Comparison of ENCODE assay signal across 27 cellular contexts in the genomic region with DNA sequence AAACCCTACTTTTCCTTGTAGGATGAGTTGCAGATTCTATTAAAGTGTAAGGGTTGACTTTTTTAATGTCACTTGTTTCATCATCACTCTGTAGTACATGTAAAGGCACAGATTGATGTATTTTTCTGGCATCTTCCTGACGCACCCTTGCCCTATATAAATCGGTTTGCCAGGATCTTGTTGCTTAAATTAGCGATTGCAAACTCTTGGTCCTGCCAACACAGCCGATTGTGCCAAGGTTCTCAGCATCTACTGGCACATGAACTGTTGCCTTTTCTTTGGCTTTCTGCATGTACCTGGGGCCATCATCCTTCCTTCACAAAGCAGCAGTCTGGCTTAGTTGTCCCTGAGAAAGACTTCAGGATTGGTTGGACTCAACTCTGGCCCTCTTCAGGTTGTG. TPM values are rescaled to one million over a fixed set of nuclear protein-coding genes. Genes with fewer than 3 reads are reported as not detected.
DNase-seq lines count a peak whose midpoint lies in the region; ATAC-seq, FAIRE-seq and TF ChIP-seq lines count a peak whose summit lies in the region.
"Had no signal": no experiment of that assay in that cellular context is flagged by ENCODE, and none has a peak within 500 bp of the region (broad histone marks: within the 10 kb centered on the region; RNA-seq: fewer than 3 reads in every experiment).

No MANE protein-coding gene starts in this region.

- H3K36me3 ChIP-seq in keratinocyte (ENCODE audit: control insufficient read depth in 2 of 2, extremely low read depth in 1 of 2, insufficient read depth in 2 of 2, low read length in 2 of 2) (no peaks in the 10 kb centered on the region), thoracic aorta (no peaks in the 10 kb centered on the region)
- H3K36me3 ChIP-seq: pancreas, SJSA1, stomach, tibial nerve, WERI-Rb-1 had no signal

- H2AFZ ChIP-seq in keratinocyte (ENCODE audit: control insufficient read depth, low read length): no peak overlapping the region

- DNase-seq in NCI-H446 (lab: John Stamatoyannopoulos, UW) (peak; percentile 41 to 75), cerebellar nuclear complex (lab: John Stamatoyannopoulos, UW) (peak; percentile 70 to 79), keratinocyte (ENCODE audit: low read depth, low spot score) (no peak), thoracic aorta (ENCODE audit: low spot score) (no peak), activated gamma-delta T cell (lab: John Stamatoyannopoulos, UW) (no peak), NCI-H1436 treated with DMSO at 0.1 percent for 48 hours (lab: John Stamatoyannopoulos, UW) (no peak)
- DNase-seq: activated CD4-positive, alpha-beta T cell treated with anti-CD3 and anti-CD28 coated beads for 4 hours; activated CD8-positive, alpha-beta memory T cell treated with anti-CD3 and anti-CD28 coated beads for 24 hours; activated effector memory CD4-positive, alpha-beta T cell treated with Interleukin-2 at 50 U/mL for 16 hours; activated naive CD8-positive, alpha-beta T cell treated with anti-CD3 and anti-CD28 coated beads for 36 hours; COR-L47; erythroblast; H7; NCI-H1417 treated with DMSO at 0.1 percent for 48 hours; pancreas; stimulated activated CD4-positive, alpha-beta T cell treated with anti-CD3 and anti-CD28 coated beads, Interleukin-12 subunit alpha, Interleukin-12 subunit beta, amount 100 ng/mL, for 4 hours; stimulated activated CD4-positive, alpha-beta T cell treated with anti-CD3 and anti-CD28 coated beads, Interleukin-2, amount 100 ng/mL, for 48 hours; stomach; T-helper 9 cell; WERI-Rb-1 had no signal

- dilution Hi-C loops in keratinocyte (cut with MboI; ENCODE audit: extremely low pct_ligation_motif_present, low sequenced_read_pairs): no loop called here

- no peak overlapping the region for H3K27ac ChIP-seq in keratinocyte (ENCODE audit: control insufficient read depth, insufficient read depth, low read length)
- H3K27ac ChIP-seq in thoracic aorta: peak overlapping the region; percentile 55 to 72
- H3K27ac ChIP-seq: HL-60, KMS-11, pancreas, SJSA1, stomach, tibial nerve, WERI-Rb-1 had no signal

- no peak for TF ChIP-seq CTCF in keratinocyte (optimal IDR thresholded peaks at IDR 0.05 in 1 of 3, IDR thresholded peaks at IDR 0.05 in 1 of 3, conservative IDR thresholded peaks at IDR 0.05 in 1 of 3; ENCODE audit: extremely low read depth in 1 of 3, insufficient read depth in 2 of 3, low read length in 3 of 3)
- no peak for TF ChIP-seq CTCF in thoracic aorta (IDR thresholded peaks at IDR 0.05)

- no peaks in the 10 kb centered on the region for H3K4me1 ChIP-seq in keratinocyte (ENCODE audit: control insufficient read depth, extremely low read depth, insufficient read depth, low read length)
- peaks cover 3 to 20% of the 10 kb centered on the region in 2 donors for H3K4me1 ChIP-seq in thoracic aorta (ENCODE audit: control insufficient read depth in 1 of 2, low read depth in 2 of 2)
- H3K4me1 ChIP-seq: pancreas, SJSA1, stomach, tibial nerve had no signal

- H3K9me3 ChIP-seq in keratinocyte (ENCODE audit: control insufficient read depth, low read depth, low read length) (no peaks in the 10 kb centered on the region), thoracic aorta (no peaks in the 10 kb centered on the region)
- H3K9me3 ChIP-seq: pancreas, SJSA1, stomach had no signal

- FAIRE-seq in keratinocyte (lab: Jason Lieb, UNC): no peak
- FAIRE-seq: GM12891, pancreas, RCC 7860 had no signal

- H3K9me1 ChIP-seq in keratinocyte (ENCODE audit: control insufficient read depth, extremely low read depth, insufficient read depth, low read length): no peaks in the 10 kb centered on the region

- no peak overlapping the region for H3K9ac ChIP-seq in keratinocyte (ENCODE audit: control insufficient read depth, extremely low read depth, insufficient read depth, low read length)
- H3K9ac ChIP-seq: KMS-11 had no signal

- H3K27me3 ChIP-seq in keratinocyte (ENCODE audit: control insufficient read depth, extremely low read depth, insufficient read depth, low read length) (no peaks in the 10 kb centered on the region), thoracic aorta (replicated peaks; ENCODE audit: insufficient read depth) (no peaks in the 10 kb centered on the region)
- H3K27me3 ChIP-seq: pancreas, SJSA1, stomach, tibial nerve had no signal

- H3K4me2 ChIP-seq in keratinocyte (ENCODE audit: control insufficient read depth, extremely low read depth, insufficient read depth, low read depth, low read length): peak overlapping the region; percentile 9
- H3K4me2 ChIP-seq: KMS-11 had no signal

- no peaks in the 10 kb centered on the region for H3K79me2 ChIP-seq in keratinocyte (ENCODE audit: control insufficient read depth, insufficient read depth, low read length)

- H4K20me1 ChIP-seq in keratinocyte (ENCODE audit: control insufficient read depth, extremely low read depth, insufficient read depth, low read length): no peaks in the 10 kb centered on the region

- H3K4me3 ChIP-seq in keratinocyte (ENCODE audit: control insufficient read depth in 2 of 3, extremely low read depth in 1 of 3, insufficient read depth in 2 of 3, low read depth in 1 of 3, low read length in 3 of 3) (no peak overlapping the region), thoracic aorta (peak overlapping the region; percentile 38)
- H3K4me3 ChIP-seq: pancreas, SJSA1, stomach, tibial nerve had no signal

- ATAC-seq in thoracic aorta (ENCODE audit: insufficient number of reproducible peaks, low FRiP score, low read depth): no peak
- ATAC-seq in HG02571 (IDR thresholded peaks at IDR 0.05; ENCODE audit: unreplicated experiment): no peak

RNA-seq across cellular contexts. Expression of gene LIN7C, which starts 7.5 kb away (rescaled TPM):
- polyA plus RNA-seq in keratinocyte: 12.1 to 27.5 TPM (median 23.0 TPM) in 3 replicates
- 20.4 TPM for polyA plus RNA-seq in keratinocyte (2011; ENCODE audit: low read depth)
- 13.2 and 23.7 TPM in 2 replicates for polyA plus RNA-seq in keratinocyte (2011; cell fraction: cytosol; rRNA removed)
- polyA plus RNA-seq in keratinocyte (2011; cell fraction: nucleus; rRNA removed): 13.2 and 18.1 TPM in 2 replicates
- 12.8 and 13.6 TPM in 2 replicates for polyA plus RNA-seq in keratinocyte (2012; ENCODE audit: low replicate concordance)
- polyA minus RNA-seq in keratinocyte: 4.8 to 18.2 TPM (median 8.4 TPM) in 3 replicates
- 18.6 TPM for polyA minus RNA-seq in keratinocyte (2011; cell fraction: cytosol; rRNA and poly(A)+ RNA removed)
- polyA minus RNA-seq in keratinocyte (2011; cell fraction: nucleus; rRNA and poly(A)+ RNA removed): 8.4 and 18.7 TPM in 2 replicates
- 10 to 100 TPM; 26.9 to 51.3 TPM for total RNA-seq in thoracic aorta

RNA-seq across cellular contexts. Expression of gene LGR4, which starts 41.5 kb away (rescaled TPM):
- 24.3 to 49.7 TPM (median 35.1 TPM) in 3 replicates for polyA plus RNA-seq in keratinocyte
- 7.3 TPM for polyA plus RNA-seq in keratinocyte (2011; ENCODE audit: low read depth)
- polyA plus RNA-seq in keratinocyte (2011; cell fraction: cytosol; rRNA removed): 10.9 and 21.5 TPM in 2 replicates
- 48.3 and 61.2 TPM in 2 replicates for polyA plus RNA-seq in keratinocyte (2011; cell fraction: nucleus; rRNA removed)
- polyA plus RNA-seq in keratinocyte (2012; ENCODE audit: low replicate concordance): 14.8 and 24.7 TPM in 2 replicates
- polyA minus RNA-seq in keratinocyte: 37.3 to 116 TPM (median 94.5 TPM) in 3 replicates
- 30.1 TPM for polyA minus RNA-seq in keratinocyte (2011; cell fraction: cytosol; rRNA and poly(A)+ RNA removed)
- 95.4 and 156 TPM in 2 replicates for polyA minus RNA-seq in keratinocyte (2011; cell fraction: nucleus; rRNA and poly(A)+ RNA removed)
- 10 to 100 TPM; 26.4 to 48.6 TPM for total RNA-seq in thoracic aorta

Comparison
In these comparisons a context has a peak if more than half of its experiments do, and no peak if none do; other contexts are left out.
1. DNase-seq: peak in NCI-H446 (2 of 2) and cerebellar nuclear complex (2 of 2); none in keratinocyte (single experiment), thoracic aorta (single experiment), activated gamma-delta T cell (single experiment) and NCI-H1436 treated with DMSO at 0.1 percent for 48 hours (single experiment).